In genomic region chr11:130131957-130132850, GRCh38 we compare ENCODE assay signal across 9 cellular contexts. TPM values are rescaled to one million over a fixed set of nuclear protein-coding genes. Genes with fewer than 3 reads are reported as not detected.
DNase-seq lines count a peak whose midpoint lies in the region; ATAC-seq, FAIRE-seq and TF ChIP-seq lines count a peak whose summit lies in the region.
"Had no signal": no experiment of that assay in that cellular context is flagged by ENCODE, and none has a peak within 500 bp of the region (broad histone marks: within the 10 kb centered on the region; RNA-seq: fewer than 3 reads in every experiment).

No MANE protein-coding gene starts in this region.

- no peaks in the 10 kb centered on the region for H3K9me3 Mint-ChIP-seq in astrocyte (ENCODE audit: unreplicated experiment)
- H3K9me3 Mint-ChIP-seq: activated naive CD4-positive, alpha-beta T cell treated with anti-CD3 and anti-CD28 coated beads, Interleukin-2, amount 50 U/mL, for 24 hours had no signal

- no peaks in the 10 kb centered on the region for H3K27me3 Mint-ChIP-seq in astrocyte (ENCODE audit: low read depth, unreplicated experiment)
- H3K27me3 Mint-ChIP-seq: activated naive CD4-positive, alpha-beta T cell treated with anti-CD3 and anti-CD28 coated beads, Interleukin-2, amount 50 U/mL, for 24 hours had no signal

- peak; percentile 70 for FAIRE-seq in astrocyte (lab: Jason Lieb, UNC)

- H3K27ac Mint-ChIP-seq in astrocyte (ENCODE audit: unreplicated experiment) = no peak overlapping the region
- H3K27ac Mint-ChIP-seq: activated naive CD4-positive, alpha-beta T cell treated with anti-CD3 and anti-CD28 coated beads, Interleukin-2, amount 50 U/mL, for 24 hours had no signal

- H3K4me1 Mint-ChIP-seq in astrocyte (ENCODE audit: low read depth, unreplicated experiment) = peaks cover under 1% of the 10 kb centered on the region
- H3K4me1 Mint-ChIP-seq: activated naive CD4-positive, alpha-beta T cell treated with anti-CD3 and anti-CD28 coated beads, Interleukin-2, amount 50 U/mL, for 24 hours had no signal

- H3K36me3 ChIP-seq in MG63 = peaks cover 94% of the 10 kb centered on the region
- H3K36me3 ChIP-seq in astrocyte (ENCODE audit: insufficient read depth, low read length) = peaks cover 14% of the 10 kb centered on the region

- H3K27ac ChIP-seq in astrocyte (ENCODE audit: low read depth, low read length) = no peak overlapping the region

- no peaks in the 10 kb centered on the region for H3K4me1 ChIP-seq in astrocyte (ENCODE audit: insufficient read depth, low read length)

- H3K4me2 ChIP-seq in astrocyte (ENCODE audit: low read length) = no peak overlapping the region

- peak; percentile 93 for TF ChIP-seq CTCF in astrocyte (IDR thresholded peaks at IDR 0.05; ENCODE audit: insufficient read depth, low read depth, low read length)

- no peaks in the 10 kb centered on the region for H3K27me3 ChIP-seq in MG63
- H3K27me3 ChIP-seq in astrocyte (ENCODE audit: insufficient read depth, low read length) = no peaks in the 10 kb centered on the region

- H3K4me3 Mint-ChIP-seq in astrocyte (ENCODE audit: unreplicated experiment) = no peak overlapping the region
- H3K4me3 Mint-ChIP-seq: activated naive CD4-positive, alpha-beta T cell treated with anti-CD3 and anti-CD28 coated beads, Interleukin-2, amount 50 U/mL, for 24 hours had no signal

- no peak overlapping the region for H2AFZ ChIP-seq in astrocyte (ENCODE audit: low read depth, low read length)

- H3K4me3 ChIP-seq in MG63 (no peak overlapping the region), astrocyte (ENCODE audit: insufficient read depth, low read depth, low read length) (no peak overlapping the region)

- peak; percentile 11 for DNase-seq in DMS114 treated with DMSO at 0.1 percent for 48 hours (lab: John Stamatoyannopoulos, UW; ENCODE audit: unreplicated experiment)
- DNase-seq in MG63 = peak; percentile 18
- DNase-seq in astrocyte (ENCODE audit: low read depth) = peak; percentile 33
- peak; percentile 82 for DNase-seq in iPS-NIHi11 (ENCODE audit: low spot score)
- peak; percentile 32 to 44 for DNase-seq in stimulated activated CD4-positive, alpha-beta T cell treated with anti-CD3 and anti-CD28 coated beads, Interleukin-2, amount 100 ng/mL, for 48 hours

- peaks cover 32% of the 10 kb centered on the region for H3K36me3 Mint-ChIP-seq in astrocyte (ENCODE audit: low read depth, unreplicated experiment)

- no peak overlapping the region for H3K9ac ChIP-seq in astrocyte (ENCODE audit: low read length)

- H3K79me2 ChIP-seq in astrocyte (ENCODE audit: insufficient read depth, low read length) = no peaks in the 10 kb centered on the region

- H4K20me1 ChIP-seq in astrocyte (ENCODE audit: insufficient read depth, low read length) = peaks cover 14% of the 10 kb centered on the region

- peak; percentile 84 for ATAC-seq in GM21381 (IDR thresholded peaks at IDR 0.05; ENCODE audit: unreplicated experiment)
- ATAC-seq in SK-N-SH treated with all-trans-retinoic acid at 6 μM for 48 hours = peak; percentile 92
- ATAC-seq in HG03139 (IDR thresholded peaks at IDR 0.05; ENCODE audit: unreplicated experiment) = no peak

- H3K9me3 ChIP-seq in MG63 = no peaks in the 10 kb centered on the region
- no peaks in the 10 kb centered on the region for H3K9me3 ChIP-seq in astrocyte (ENCODE audit: insufficient read depth, low read depth, low read length)

TF ChIP-seq in SK-N-SH treated with all-trans-retinoic acid at 6 μM for 48 hours, 23 proteins besides CTCF, POLR2A, EP300 and RAD21:
- TF ChIP-seq ZFP3 (CRISPR knock-in tag; IDR thresholded peaks at IDR 0.05) = no peak
- TF ChIP-seq TSHZ2 (CRISPR knock-in tag; IDR thresholded peaks at IDR 0.05) = no peak
- no peak for TF ChIP-seq ZFP30 (CRISPR knock-in tag; IDR thresholded peaks at IDR 0.05)
- no peak for TF ChIP-seq ZNF565 (CRISPR knock-in tag; conservative IDR thresholded peaks at IDR 0.05; ENCODE audit: low read depth)
- no peak for TF ChIP-seq ARNTL (CRISPR knock-in tag; IDR thresholded peaks at IDR 0.05; ENCODE audit: borderline replicate concordance, low read depth)
- no peak for TF ChIP-seq SNAI2 (CRISPR knock-in tag; IDR thresholded peaks at IDR 0.05)
- TF ChIP-seq CREB5 (CRISPR knock-in tag; IDR thresholded peaks at IDR 0.05; ENCODE audit: low read depth) = no peak
- TF ChIP-seq CSRNP3 (CRISPR knock-in tag; IDR thresholded peaks at IDR 0.05) = no peak

RNA-seq across cellular contexts. Expression of gene ST14, which starts 27.4 kb away (rescaled TPM):
- total RNA-seq in MG63 (2014; rRNA removed; shearing (Covaris generic); ENCODE audit: low replicate concordance) = not detected in 2 replicates
- 1.4 and 4.2 TPM in 2 replicates for total RNA-seq in astrocyte

Comparison
In these comparisons a context has a peak if more than half of its experiments do, and no peak if none do; other contexts are left out.
1. DNase-seq: peak in every context shown above with its lines; median percentile 82 in iPS-NIHi11; 38 in stimulated activated CD4-positive, alpha-beta T cell treated with anti-CD3 and anti-CD28 coated beads, Interleukin-2, amount 100 ng/mL, for 48 hours; 33 in astrocyte; 18 in MG63; 11 in DMS114 treated with DMSO at 0.1 percent for 48 hours.